Comparison of ENCODE assay signal across 1 cellular context in genomic region chr5:13833440-13833839, GRCh38.
TF ChIP-seq lines count a peak whose summit lies in the region.

No MANE protein-coding gene starts in this region.

TF ChIP-seq in WTC11, 78 proteins besides CTCF, POLR2A, EP300 and RAD21 (continued from another document):
- no peak for TF ChIP-seq PRDM15 (CRISPR knock-in tag; IDR thresholded peaks at IDR 0.05)
- TF ChIP-seq JAZF1 (CRISPR knock-in tag; IDR thresholded peaks at IDR 0.05): no peak
- TF ChIP-seq ZNF281 (CRISPR knock-in tag; IDR thresholded peaks at IDR 0.05): no peak
- TF ChIP-seq ZNF121 (CRISPR knock-in tag; IDR thresholded peaks at IDR 0.05): no peak
- TF ChIP-seq ZNF396 (CRISPR knock-in tag; IDR thresholded peaks at IDR 0.05; ENCODE audit: borderline replicate concordance): no peak
- no peak for TF ChIP-seq HMGXB4 (CRISPR knock-in tag; IDR thresholded peaks at IDR 0.05)
- no peak for TF ChIP-seq ARID4B (CRISPR knock-in tag; IDR thresholded peaks at IDR 0.05; ENCODE audit: borderline replicate concordance)
- TF ChIP-seq JUN (CRISPR knock-in tag; IDR thresholded peaks at IDR 0.05): no peak
- TF ChIP-seq FOXK1 (CRISPR knock-in tag; IDR thresholded peaks at IDR 0.05): no peak
TF ChIP-seq in WTC11: peak in this region for 0.
